Comparison of ENCODE assay signal across 9 cellular contexts in genomic region chr3:51942603-51943450, GRCh38. TPM values are rescaled to one million over a fixed set of nuclear protein-coding genes. Genes with fewer than 3 reads are reported as not detected.
DNase-seq lines count a peak whose midpoint lies in the region; ATAC-seq and TF ChIP-seq lines count a peak whose summit lies in the region.
"Had no signal": no experiment of that assay in that cellular context is flagged by ENCODE, and none has a peak within 500 bp of the region (broad histone marks: within the 10 kb centered on the region; RNA-seq: fewer than 3 reads in every experiment).

No MANE protein-coding gene starts in this region.

- no peaks in the 10 kb centered on the region for H3K9me3 Mint-ChIP-seq in CD8-positive, alpha-beta memory T cell
- H3K9me3 Mint-ChIP-seq in H9 = no peaks in the 10 kb centered on the region; a peak in 1 of 5 replicates
- H3K9me3 Mint-ChIP-seq in activated naive CD8-positive, alpha-beta T cell treated with anti-CD3 and anti-CD28 coated beads, Interleukin-2, amount 50 U/mL, for 24 hours = no peaks in the 10 kb centered on the region

- no peaks in the 10 kb centered on the region for H3K27me3 ChIP-seq in CD8-positive, alpha-beta memory T cell (ENCODE audit: insufficient read depth, low read length, poor library complexity, severe bottlenecking)
- H3K27me3 ChIP-seq in H9 (ENCODE audit: insufficient read depth, low read length) = no peaks in the 10 kb centered on the region

- H4K91ac ChIP-seq in H9 (ENCODE audit: insufficient read length, low read depth, low read length) = no peak overlapping the region

- H2BK12ac ChIP-seq in H9 (ENCODE audit: insufficient read length, low read depth, low read length) = no peak overlapping the region

- peak overlapping the region; percentile 12 for H3K18ac ChIP-seq in H9 (ENCODE audit: insufficient read length, low read depth, low read length)

- H3K4me1 Mint-ChIP-seq in CD8-positive, alpha-beta memory T cell = peaks cover 23 to 50% (median 34%) of the 10 kb centered on the region in 3 donors
- peaks cover 17 to 18% of the 10 kb centered on the region in 2 experiments for H3K4me1 Mint-ChIP-seq in H9
- peaks cover 32% of the 10 kb centered on the region for H3K4me1 Mint-ChIP-seq in activated naive CD8-positive, alpha-beta T cell treated with anti-CD3 and anti-CD28 coated beads, Interleukin-2, amount 50 U/mL, for 24 hours

- CTCF ChIA-PET in CD8-positive, alpha-beta memory T cell (lab: Charles Lee) = interaction anchor here (0.8 to 6.2 kb wide), 17 partner anchors 8 to 202 kb away, joined by 3 to 65 read pairs (median 5); partner anchors contain the start of genes ABHD14A, ABHD14B, ACY1 and GPR62

- H3T11ph ChIP-seq in H9 (ENCODE audit: low read length) = no peak overlapping the region

- H2BK5ac ChIP-seq in H9 (ENCODE audit: insufficient read length, low read length) = no peak overlapping the region

- no peak overlapping the region for H3K4ac ChIP-seq in H9 (ENCODE audit: low read depth, low read length)

- no peak overlapping the region for H3K14ac ChIP-seq in H9 (ENCODE audit: insufficient read depth, low read length)

- H3K36me3 ChIP-seq in CD8-positive, alpha-beta memory T cell (ENCODE audit: insufficient read depth, low read length) = peaks cover 7% of the 10 kb centered on the region

- H3K23ac ChIP-seq in H9 (ENCODE audit: insufficient read length, low read depth, low read length) = no peak overlapping the region

- H3K79me2 ChIP-seq in H9 (ENCODE audit: insufficient read depth, low read length) = peaks cover 10% of the 10 kb centered on the region

- H3K4me1 ChIP-seq in CD8-positive, alpha-beta memory T cell (ENCODE audit: insufficient read depth, low read length) = peaks cover 30% of the 10 kb centered on the region
- 0 out of 2 replicates have a peak, but pooled peaks cover 2% of the 10 kb centered on the region for H3K4me1 ChIP-seq in H9 (ENCODE audit: insufficient read depth, low read length)

- TF ChIP-seq CTCF in H9 (conservative IDR thresholded peaks at IDR 0.05) = no peak

- H3K4me2 ChIP-seq in H9 (ENCODE audit: insufficient read depth, insufficient read length, low read length) = peak overlapping the region; percentile 30

- H3K4me3 Mint-ChIP-seq in CD8-positive, alpha-beta memory T cell = peak overlapping the region; percentile 86 to 95 (median 92)
- peak overlapping the region; percentile 87 to 93; a peak in 3 of 5 replicates for H3K4me3 Mint-ChIP-seq in H9
- H3K4me3 Mint-ChIP-seq in activated naive CD8-positive, alpha-beta T cell treated with anti-CD3 and anti-CD28 coated beads, Interleukin-2, amount 50 U/mL, for 24 hours = peak overlapping the region; percentile 79

- peaks cover 6% of the 10 kb centered on the region for H4K20me1 ChIP-seq in H9 (ENCODE audit: control insufficient read depth, insufficient read depth, insufficient read length)

- peaks cover 0 to 23% (median 0%) of the 10 kb centered on the region in 3 donors for H3K36me3 Mint-ChIP-seq in CD8-positive, alpha-beta memory T cell
- peaks cover 16 to 27% (median 24%) of the 10 kb centered on the region in 3 experiments; a peak in 6 of 7 replicates for H3K36me3 Mint-ChIP-seq in H9 (ENCODE audit: insufficient read depth in 1 of 3, low read depth in 3 of 3)
- peaks cover 14% of the 10 kb centered on the region for H3K36me3 Mint-ChIP-seq in activated naive CD8-positive, alpha-beta T cell treated with anti-CD3 and anti-CD28 coated beads, Interleukin-2, amount 50 U/mL, for 24 hours (ENCODE audit: low read depth)

- peaks cover 16% of the 10 kb centered on the region for H3K23me2 ChIP-seq in H9 (ENCODE audit: insufficient read length, low read depth, low read length, poor library complexity, severe bottlenecking)

- no peak overlapping the region for H4K8ac ChIP-seq in H9 (replicated peaks; ENCODE audit: insufficient read length, low read depth, low read length)

- no peak overlapping the region for H4K5ac ChIP-seq in H9 (ENCODE audit: insufficient read length, low read depth, low read length)

- no peaks in the 10 kb centered on the region for H3K9me3 ChIP-seq in CD8-positive, alpha-beta memory T cell (ENCODE audit: low read length)
- no peaks in the 10 kb centered on the region for H3K9me3 ChIP-seq in H9 (ENCODE audit: control insufficient read depth, low read depth, low read length)

- peaks cover 14% of the 10 kb centered on the region for H3K79me1 ChIP-seq in H9 (ENCODE audit: insufficient read depth, low read depth, low read length, poor library complexity, severe bottlenecking)

- no peak overlapping the region for H2AK5ac ChIP-seq in H9 (ENCODE audit: insufficient read length, low read length)

- peak overlapping the region; percentile 79 for H3K27ac ChIP-seq in CD8-positive, alpha-beta memory T cell (ENCODE audit: low read depth, low read length)
- H3K27ac ChIP-seq in H9 (ENCODE audit: insufficient read length, low read depth, low read length) = no peak overlapping the region
- H3K27ac ChIP-seq in skin epidermis = peak overlapping the region; percentile 68 to 97 (median 90)

- H3K9ac ChIP-seq in H9 (ENCODE audit: extremely low read depth, insufficient read length, low read length) = no peak overlapping the region

- no peak overlapping the region for H2AFZ ChIP-seq in H9 (ENCODE audit: low read length)

- no peak overlapping the region for H3K56ac ChIP-seq in H9 (ENCODE audit: insufficient read length, low read depth, low read length)

- no CpG with 5 or more reads among the region's 17 CpGs for WGBS in H9 (ENCODE audit: extremely low coverage, insufficient read length, low lambda C conversion rate)

- ATAC-seq in activated naive CD8-positive, alpha-beta T cell treated with anti-CD3 and anti-CD28 coated beads, Interleukin-2, amount 50 U/mL, for 24 hours = peak; percentile 29
- ATAC-seq in HG03565 (IDR thresholded peaks at IDR 0.05; ENCODE audit: unreplicated experiment) = no peak

- H2BK120ac ChIP-seq in H9 (ENCODE audit: low read depth, low read length, poor library complexity, severe bottlenecking) = no peak overlapping the region

- no peak overlapping the region for H2BK15ac ChIP-seq in H9 (ENCODE audit: low read depth, low read length)

- DNase-seq in CD8-positive, alpha-beta memory T cell = peak; percentile 26 to 70 (median 42)
- DNase-seq in H9 (peak; percentile 32), RKO (ENCODE audit: low spot score) (peak; percentile 78), hepatic stellate cell (ENCODE audit: low spot score) (peak; percentile 97), NCI-H146 (lab: John Stamatoyannopoulos, UW) (no peak)
- DNase-seq in activated naive CD8-positive, alpha-beta T cell treated with anti-CD3 and anti-CD28 coated beads, Interleukin-2, amount 50 U/mL, for 24 hours = peak; percentile 69

- peak overlapping the region; percentile 74 to 97 (median 91) for H3K27ac Mint-ChIP-seq in CD8-positive, alpha-beta memory T cell
- H3K27ac Mint-ChIP-seq in H9 = no peak overlapping the region
- peak overlapping the region; percentile 63 for H3K27ac Mint-ChIP-seq in activated naive CD8-positive, alpha-beta T cell treated with anti-CD3 and anti-CD28 coated beads, Interleukin-2, amount 50 U/mL, for 24 hours

- H2BK20ac ChIP-seq in H9 (ENCODE audit: low read depth, low read length, poor library complexity, severe bottlenecking) = no peak overlapping the region

- POLR2A ChIA-PET in CD8-positive, alpha-beta memory T cell (lab: Charles Lee) = interaction anchor here (0.6 to 1.7 kb wide), 5 partner anchors 25 to 558 kb away, joined by 3 to 7 read pairs (median 5); partner anchors contain the start of genes ABHD14B, ACY1 and RPL29

- H3K27me3 Mint-ChIP-seq in CD8-positive, alpha-beta memory T cell = no peaks in the 10 kb centered on the region
- H3K27me3 Mint-ChIP-seq in H9 (ENCODE audit: low read depth) = peaks cover 52% of the 10 kb centered on the region
- no peaks in the 10 kb centered on the region for H3K27me3 Mint-ChIP-seq in activated naive CD8-positive, alpha-beta T cell treated with anti-CD3 and anti-CD28 coated beads, Interleukin-2, amount 50 U/mL, for 24 hours

- H3K4me3 ChIP-seq in CD8-positive, alpha-beta memory T cell (ENCODE audit: low read length) = peak overlapping the region; percentile 96
- peak overlapping the region; percentile 46 to 94 (median 56) for H3K4me3 ChIP-seq in skin epidermis

RNA-seq across cellular contexts. Expression of gene PARP3, which starts 0.7 kb away (rescaled TPM):
- 10 to 100 TPM in 1 of 2 experiments, 1 to 10 TPM in 1; 9.5 to 11.5 TPM for total RNA-seq in CD8-positive, alpha-beta memory T cell
- 5.9 TPM for polyA plus RNA-seq in CD8-positive, alpha-beta memory T cell
- total RNA-seq in H9 (2021) = 1.3 and 2.1 TPM in 2 replicates

RNA-seq across cellular contexts. Expression of gene RRP9, which starts 1.1 kb away (rescaled TPM):
- total RNA-seq in CD8-positive, alpha-beta memory T cell = 10 to 100 TPM; 82.7 to 87.0 TPM
- polyA plus RNA-seq in CD8-positive, alpha-beta memory T cell = 25.3 TPM
- total RNA-seq in H9 (2021) = 64.0 and 67.1 TPM in 2 replicates

RNA-seq across cellular contexts. Expression of gene GPR62, which starts 12.4 kb away (rescaled TPM):
- total RNA-seq in CD8-positive, alpha-beta memory T cell = not detected
- not detected for polyA plus RNA-seq in CD8-positive, alpha-beta memory T cell
- total RNA-seq in H9 (2021) = 0.13 and 0.33 TPM in 2 replicates
- total RNA-seq: activated CD8-positive, alpha-beta memory T cell treated with anti-CD3 and anti-CD28 coated beads for 36 hours had no signal

RNA-seq across cellular contexts. Expression of gene PCBP4, which starts 24.4 kb away (rescaled TPM):
- 10 to 100 TPM in 1 of 2 experiments, 1 to 10 TPM in 1; 9.7 to 12.5 TPM for total RNA-seq in CD8-positive, alpha-beta memory T cell
- polyA plus RNA-seq in CD8-positive, alpha-beta memory T cell = 12.5 TPM
- 20.9 and 24.6 TPM in 2 replicates for total RNA-seq in H9 (2021)

RNA-seq across cellular contexts. Expression of gene ABHD14B, which starts 31.0 kb away (rescaled TPM):
- 10 to 100 TPM; 56.1 to 56.7 TPM for total RNA-seq in CD8-positive, alpha-beta memory T cell
- 97.2 TPM for polyA plus RNA-seq in CD8-positive, alpha-beta memory T cell
- total RNA-seq in H9 (2021) = 7.4 and 8.4 TPM in 2 replicates

Comparison
In these comparisons a context has a peak if more than half of its experiments do, and no peak if none do; other contexts are left out.
1. H3K27ac Mint-ChIP-seq: peak in CD8-positive, alpha-beta memory T cell (8 of 8) and activated naive CD8-positive, alpha-beta T cell treated with anti-CD3 and anti-CD28 coated beads, Interleukin-2, amount 50 U/mL, for 24 hours (single experiment); none in H9 (0 of 3).
2. Peak in every context shown above with its lines, with median percentiles within 50 percentile points of each other: H3K4me3 Mint-ChIP-seq.